Comparison of ENCODE assay signal across 8 cellular contexts in the genomic region with DNA sequence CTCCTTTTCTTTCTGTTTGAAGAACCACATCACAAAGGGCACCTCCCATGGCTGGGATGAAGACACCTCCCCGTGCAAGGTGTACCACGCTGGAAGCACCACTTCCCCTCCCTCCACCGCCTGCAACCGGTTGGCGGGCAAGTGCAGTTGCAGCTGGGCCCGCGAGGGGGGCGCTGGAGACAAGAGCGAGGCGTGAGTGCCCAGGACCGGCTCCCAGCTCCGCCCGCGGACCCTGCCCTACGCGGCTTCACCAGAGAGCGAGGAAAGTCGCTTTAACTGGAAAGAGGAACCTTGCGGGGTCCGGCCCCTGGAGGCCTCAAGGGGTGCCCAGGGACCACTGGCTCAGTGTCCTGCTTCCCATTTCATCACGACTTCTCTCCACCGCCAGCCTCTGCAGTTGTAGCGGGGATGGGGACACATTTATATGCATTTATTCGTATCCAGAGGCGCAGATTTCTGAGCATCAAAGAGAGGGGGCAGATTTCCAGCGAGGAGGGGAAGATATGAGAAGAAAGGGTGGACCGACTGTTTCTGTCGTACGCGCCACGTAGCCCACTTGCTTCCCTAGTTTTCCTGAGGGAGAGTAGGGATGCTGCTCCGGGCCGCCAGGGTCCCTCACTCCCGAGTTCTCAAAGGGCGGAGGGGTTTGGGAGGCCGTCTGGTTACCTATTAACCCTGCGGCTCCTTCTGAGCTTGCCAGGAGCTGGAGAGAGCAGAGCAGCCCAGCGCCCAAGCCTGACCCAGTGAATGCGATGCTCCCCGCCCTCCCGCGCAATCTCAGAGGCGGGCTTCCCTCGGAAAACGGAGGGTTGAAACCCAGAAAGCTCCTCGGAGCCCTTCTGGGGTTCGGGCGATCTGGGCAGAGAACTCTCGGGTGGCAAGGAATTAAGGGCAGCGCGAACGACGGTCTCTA. TPM values are rescaled to one million over a fixed set of nuclear protein-coding genes. Genes with fewer than 3 reads are reported as not detected.
A peak's percentile ranks its signal among the peaks of the same experiment; 100 is the strongest.
DNase-seq lines count a peak whose midpoint lies in the region; ATAC-seq, FAIRE-seq and TF ChIP-seq lines count a peak whose summit lies in the region.

No MANE protein-coding gene starts in this region.

- no peak for TF ChIP-seq POLR2A in A549 (IDR thresholded peaks at IDR 0.05; ENCODE audit: low read length)

- TF ChIP-seq RAD21 in A549 (conservative IDR thresholded peaks at IDR 0.05 in 1 of 2, IDR thresholded peaks at IDR 0.05 in 1 of 2) = peak; percentile 50 to 53; a peak in 4 of 5 replicates

- no peak for TF ChIP-seq EP300 in A549 (IDR thresholded peaks at IDR 0.05)

- H3K27me3 Mint-ChIP-seq in activated CD4-positive, alpha-beta memory T cell treated with anti-CD3 and anti-CD28 coated beads for 36 hours = peaks cover 50% of the 10 kb centered on the region

- H3K36me3 ChIP-seq in lung (ENCODE audit: control insufficient read depth in 2 of 2, insufficient read depth in 2 of 2, low read length in 2 of 2) = peaks cover 0 to 10% of the 10 kb centered on the region in 2 donors

- peak; percentile 77 to 81 for DNase-seq in A549 (ENCODE audit: low read depth in 1 of 2, low spot score in 1 of 2)
- peak; percentile 28 for DNase-seq in NCI-H446 treated with DMSO at 0.1 percent for 48 hours (lab: John Stamatoyannopoulos, UW)
- peak; percentile 83 for DNase-seq in activated CD4-positive, alpha-beta memory T cell treated with anti-CD3 and anti-CD28 coated beads for 36 hours
- peak; percentile 51 for DNase-seq in effector CD4-positive, alpha-beta T cell
- peak; percentile 82 for DNase-seq in lung (ENCODE audit: low spot score)
- DNase-seq in stimulated activated CD8-positive, alpha-beta memory T cell treated with anti-CD3 and anti-CD28 coated beads, Interleukin-15, amount 100 ng/mL, for 48 hours (ENCODE audit: low read depth in 2 of 2) = peak; percentile 56 to 63

- ATAC-seq in A549 (peak; percentile 83 to 90), GM18499 (IDR thresholded peaks at IDR 0.05; ENCODE audit: insufficient read depth, unreplicated experiment) (peak; percentile 52), HG02938 (IDR thresholded peaks at IDR 0.05; ENCODE audit: unreplicated experiment) (peak; percentile 46), lung (ENCODE audit: insufficient read depth, low FRiP score) (peak; percentile 45)

- POLR2A ChIA-PET in A549 (lab: Yijun Ruan, JAX) = interaction anchor here (1.0 to 1.8 kb wide), 2 partner anchors 12 to 41 kb away, joined by 3 to 9 read pairs; partner anchors contain the start of gene MSANTD2
- POLR2A ChIA-PET in activated CD4-positive, alpha-beta memory T cell treated with anti-CD3 and anti-CD28 coated beads for 36 hours (lab: Charles Lee) = interaction anchor here (1.2 to 1.3 kb wide), 2 partner anchors 10 to 12 kb away, joined by 4 read pairs; no protein-coding TSS in a partner anchor

- no peaks in the 10 kb centered on the region for H3K27me3 ChIP-seq in lung (ENCODE audit: control insufficient read depth, insufficient read depth)

- H3K4me2 ChIP-seq in A549 = peak overlapping the region; percentile 90

- H3K9me3 Mint-ChIP-seq in activated CD4-positive, alpha-beta memory T cell treated with anti-CD3 and anti-CD28 coated beads for 36 hours = no peaks in the 10 kb centered on the region

- 23% methylated on average over 27 of the region's 53 CpGs for WGBS in A549 (ENCODE audit: missing lambda C conversion rate)
- WGBS in lung, 2 donors = 8 to 11% methylated on average over 53 of the region's 53 CpGs

- H3K9me3 ChIP-seq in A549 (no peaks in the 10 kb centered on the region), lung (ENCODE audit: control insufficient read depth in 2 of 2, insufficient read depth in 1 of 2, low read length in 1 of 2) (peaks cover 0 to 2% of the 10 kb centered on the region in 2 donors)

- H3K4me3 ChIP-seq in A549 = peak overlapping the region; percentile 52
- peak overlapping the region; percentile 55 for H3K4me3 ChIP-seq in lung

- CTCF ChIA-PET in A549 (lab: Yijun Ruan, JAX) = interaction anchor here (0.5 to 4.7 kb wide), 23 partner anchors 9 to 119 kb away, joined by 3 to 38 read pairs (median 6); no protein-coding TSS in a partner anchor
- CTCF ChIA-PET in activated CD4-positive, alpha-beta memory T cell treated with anti-CD3 and anti-CD28 coated beads for 36 hours (lab: Charles Lee) = interaction anchor here (1.0 to 9.3 kb wide), 12 partner anchors 10 to 108 kb away, joined by 3 to 107 read pairs (median 6); partner anchors contain the start of gene MSANTD2

- peak; percentile 58 for TF ChIP-seq CTCF in A549 (IDR thresholded peaks at IDR 0.05)
- TF ChIP-seq CTCF in lung (IDR thresholded peaks at IDR 0.05; ENCODE audit: control extremely low read depth, extremely low read depth) = peak; percentile 30

- H3K27ac ChIP-seq in A549 (peak overlapping the region; percentile 72 to 85), lung (ENCODE audit: low read depth in 1 of 2, low read length in 1 of 2) (peak overlapping the region; percentile 62 to 82)

- intact Hi-C loops in activated CD4-positive, alpha-beta memory T cell treated with anti-CD3 and anti-CD28 coated beads for 36 hours (cut with micrococcal nuclease) = loop anchor here (1.0 to 5.0 kb wide), 2 partner anchors 12 to 119 kb away; no protein-coding TSS in a partner anchor

- peaks cover 20% of the 10 kb centered on the region for H3K4me1 ChIP-seq in A549
- peaks cover 0 to 18% of the 10 kb centered on the region in 2 donors for H3K4me1 ChIP-seq in lung (ENCODE audit: control insufficient read depth in 2 of 2, insufficient read depth in 2 of 2, low read length in 2 of 2)

- H3K27ac Mint-ChIP-seq in activated CD4-positive, alpha-beta memory T cell treated with anti-CD3 and anti-CD28 coated beads for 36 hours = peak overlapping the region; percentile 35

- H3K4me1 Mint-ChIP-seq in activated CD4-positive, alpha-beta memory T cell treated with anti-CD3 and anti-CD28 coated beads for 36 hours (ENCODE audit: low read depth) = peaks cover 19% of the 10 kb centered on the region

- no peak for FAIRE-seq in A549 (lab: Jason Lieb, UNC)

- H3K4me3 Mint-ChIP-seq in activated CD4-positive, alpha-beta memory T cell treated with anti-CD3 and anti-CD28 coated beads for 36 hours = peak overlapping the region; percentile 54

- H3K36me3 Mint-ChIP-seq in activated CD4-positive, alpha-beta memory T cell treated with anti-CD3 and anti-CD28 coated beads for 36 hours = no peaks in the 10 kb centered on the region

TF ChIP-seq in A549, 52 proteins besides CTCF, POLR2A, EP300 and RAD21:
- TF ChIP-seq MAX (IDR thresholded peaks at IDR 0.05) (peak; percentile 31), ESRRA (IDR thresholded peaks at IDR 0.05; ENCODE audit: borderline replicate concordance, low read length) (no peak), CEBPB (IDR thresholded peaks at IDR 0.05) (no peak), SMC3 (IDR thresholded peaks at IDR 0.05) (peak; percentile 50), HEYL (CRISPR knock-in tag; IDR thresholded peaks at IDR 0.05) (no peak)
TF ChIP-seq in A549: peak in this region for 2.

RNA-seq across cellular contexts. Expression of gene ESAM, which starts 3.5 kb away (rescaled TPM):
- polyA plus RNA-seq in A549 (2011; rRNA removed) (11.7 and 14.5 TPM in 2 replicates), A549 (2017; fragmentation: RNase III; extraction: RNeasy Plus Mini Kit Qiagen cat#74134 plus additional on column Dnase treatment) (6.2 to 9.1 TPM (median 6.8 TPM) in 3 replicates), lung (100 to 1,000 TPM in 1 of 2 donors, 10 to 100 TPM in 1; 77.7 to 139 TPM)
- 13.9 and 18.5 TPM in 2 replicates for polyA plus RNA-seq in A549 (2012; cell fraction: cytosol; rRNA removed)
- 25.8 and 28.9 TPM in 2 replicates for polyA plus RNA-seq in A549 (2012; cell fraction: nucleus; rRNA removed)
- polyA minus RNA-seq in A549 (2011; rRNA and poly(A)+ RNA removed) = 7.6 and 11.0 TPM in 2 replicates
- total RNA-seq in activated CD4-positive, alpha-beta memory T cell treated with anti-CD3 and anti-CD28 coated beads for 36 hours = under 1 TPM; 0.64 to 0.75 TPM
- 100 to 1,000 TPM; 122 to 142 TPM for total RNA-seq in lung

RNA-seq across cellular contexts. Expression of gene VSIG2, which starts 6.6 kb away (rescaled TPM):
- not detected in 2 replicates for polyA plus RNA-seq in A549 (2011; rRNA removed)
- polyA plus RNA-seq in A549 (2012; cell fraction: cytosol; rRNA removed) = 0.03 TPM in 1 of 2 replicates, not detected in the other
- 0.12 and 0.27 TPM in 2 replicates for polyA plus RNA-seq in A549 (2012; cell fraction: nucleus; rRNA removed)
- not detected in 3 replicates for polyA plus RNA-seq in A549 (2017; fragmentation: RNase III; extraction: RNeasy Plus Mini Kit Qiagen cat#74134 plus additional on column Dnase treatment)
- 0.19 TPM in 1 of 2 replicates, not detected in the other for polyA minus RNA-seq in A549 (2011; rRNA and poly(A)+ RNA removed)
- total RNA-seq in activated CD4-positive, alpha-beta memory T cell treated with anti-CD3 and anti-CD28 coated beads for 36 hours = under 1 TPM; 0.31 to 0.34 TPM
- total RNA-seq in lung = 10 to 100 TPM; 20.9 to 39.8 TPM
- polyA plus RNA-seq in lung = 10 to 100 TPM; 20.2 to 30.4 TPM

RNA-seq across cellular contexts. Expression of gene NRGN, which starts 18.9 kb away (rescaled TPM):
- polyA plus RNA-seq in A549 (2011; rRNA removed) (1.2 and 1.6 TPM in 2 replicates), A549 (2017; fragmentation: RNase III; extraction: RNeasy Plus Mini Kit Qiagen cat#74134 plus additional on column Dnase treatment) (3.3 to 3.5 TPM (median 3.4 TPM) in 3 replicates), lung (100 to 1,000 TPM in 1 of 2 donors, 10 to 100 TPM in 1; 58.5 to 250 TPM)
- 9.5 and 10.0 TPM in 2 replicates for polyA plus RNA-seq in A549 (2012; cell fraction: cytosol; rRNA removed)
- polyA plus RNA-seq in A549 (2012; cell fraction: nucleus; rRNA removed) = 6.6 and 8.3 TPM in 2 replicates
- 2.2 and 3.4 TPM in 2 replicates for polyA minus RNA-seq in A549 (2011; rRNA and poly(A)+ RNA removed)
- 10 to 100 TPM; 15.3 to 17.0 TPM for total RNA-seq in activated CD4-positive, alpha-beta memory T cell treated with anti-CD3 and anti-CD28 coated beads for 36 hours
- total RNA-seq in lung = 100 to 1,000 TPM in 1 of 2 donors, 10 to 100 TPM in 1; 27.2 to 117 TPM

RNA-seq across cellular contexts. Expression of gene MSANTD2, which starts 41.6 kb away (rescaled TPM):
- polyA plus RNA-seq in A549 (2011; rRNA removed) = 6.4 TPM in 2 replicates
- polyA plus RNA-seq in A549 (2012; cell fraction: cytosol; rRNA removed) = 2.4 TPM in 2 replicates
- 5.3 and 8.0 TPM in 2 replicates for polyA plus RNA-seq in A549 (2012; cell fraction: nucleus; rRNA removed)
- polyA plus RNA-seq in A549 (2017; fragmentation: RNase III; extraction: RNeasy Plus Mini Kit Qiagen cat#74134 plus additional on column Dnase treatment) = 5.4 to 5.8 TPM (median 5.6 TPM) in 3 replicates
- 1.6 and 3.0 TPM in 2 replicates for polyA minus RNA-seq in A549 (2011; rRNA and poly(A)+ RNA removed)
- 1 to 10 TPM; 6.1 to 6.4 TPM for total RNA-seq in activated CD4-positive, alpha-beta memory T cell treated with anti-CD3 and anti-CD28 coated beads for 36 hours
- 10 to 100 TPM; 15.0 to 33.6 TPM for total RNA-seq in lung
- polyA plus RNA-seq in lung = 10 to 100 TPM in 1 of 2 donors, 1 to 10 TPM in 1; 3.9 to 16.4 TPM

Comparison
In these comparisons a context has a peak if more than half of its experiments do, and no peak if none do; other contexts are left out.
1. Peak in every context shown above with its lines: DNase-seq, ATAC-seq, H3K4me3 ChIP-seq and H3K27ac ChIP-seq.
2. DNase-seq: peak in every context shown above with its lines; median percentile 83 in activated CD4-positive, alpha-beta memory T cell treated with anti-CD3 and anti-CD28 coated beads for 36 hours; 82 in lung; 79 in A549; 60 in stimulated activated CD8-positive, alpha-beta memory T cell treated with anti-CD3 and anti-CD28 coated beads, Interleukin-15, amount 100 ng/mL, for 48 hours; 51 in effector CD4-positive, alpha-beta T cell; 28 in NCI-H446 treated with DMSO at 0.1 percent for 48 hours.
3. RNA of gene ESAM, which starts 3.5 kb away (total RNA-seq): 122 to 142 TPM in lung; 0.64 to 0.75 TPM in activated CD4-positive, alpha-beta memory T cell treated with anti-CD3 and anti-CD28 coated beads for 36 hours; every median in the first group is over 10 times any median in the second.
4. RNA of gene VSIG2, which starts 6.6 kb away (total RNA-seq): 20.9 to 39.8 TPM in lung; 0.31 to 0.34 TPM in activated CD4-positive, alpha-beta memory T cell treated with anti-CD3 and anti-CD28 coated beads for 36 hours; every median in the first group is over 10 times any median in the second.